In genomic region chr7:39574673-39575349, GRCh38 we compare ENCODE assay signal across 37 cellular contexts.
"Had no signal": no experiment of that assay in that cellular context is flagged by ENCODE, and none has a peak within 500 bp of the region (broad histone marks: within the 10 kb centered on the region; RNA-seq: fewer than 3 reads in every experiment).

No MANE protein-coding gene starts in this region.

- DNase-seq: activated CD4-positive, alpha-beta T cell treated with anti-CD3 and anti-CD28 coated beads for 1 hour; activated CD4-positive, alpha-beta T cell treated with anti-CD3 and anti-CD28 coated beads for 48 hours; activated CD4-positive, alpha-beta T cell treated with anti-CD3 and anti-CD28 coated beads, Interleukin-2, amount 50 U/mL, for 48 hours; activated CD4-positive, CD25-positive, alpha-beta regulatory T cell; activated CD8-positive, alpha-beta memory T cell treated with anti-CD3 and anti-CD28 coated beads for 24 hours; activated CD8-positive, alpha-beta memory T cell treated with anti-CD3 and anti-CD28 coated beads, Interleukin-2, amount 10 ng/mL, durations not matched to agents 7 days and 5 days; activated CD8-positive, alpha-beta memory T cell treated with anti-CD3 and anti-CD28 coated beads, Interleukin-2, amount 50 U/mL, for 48 hours; activated effector memory CD4-positive, alpha-beta T cell treated with anti-CD3 and anti-CD28 coated beads, Interleukin-2, amount 50 U/mL, for 16 hours; activated naive CD4-positive, alpha-beta T cell; activated naive CD4-positive, alpha-beta T cell treated with anti-CD3 and anti-CD28 coated beads, Interleukin-2, amount 50 U/mL, for 16 hours; activated naive CD8-positive, alpha-beta T cell treated with anti-CD3 and anti-CD28 coated beads for 36 hours; activated T-cell treated with anti-CD3 and anti-CD28 coated beads, Interleukin-2, amount 50 U/mL, for 48 hours; amniotic stem cell; aorta; Kasumi-1; KBM-7; MG63; NCI-H1048; NCI-H1105 treated with DMSO at 0.1 percent for 48 hours; NCI-H1436; NCI-H1694; NCI-H1930; NCI-H2081 treated with DMSO at 0.1 percent for 48 hours; NCI-H226; NCI-H446 treated with DMSO at 0.1 percent for 48 hours; NCI-H524; NCI-H69; NCI-H82; RPMI8226; SIG-M5; T-cell; T1000; WERI-Rb-1 had no signal

- H3K27ac ChIP-seq: cardiac muscle cell, WERI-Rb-1 had no signal

- H3K4me3 Mint-ChIP-seq: activated CD8-positive, alpha-beta memory T cell treated with anti-CD3 and anti-CD28 coated beads, Interleukin-2, amount 10 ng/mL, durations not matched to agents 7 days and 5 days; activated naive CD8-positive, alpha-beta T cell treated with anti-CD3 and anti-CD28 coated beads for 36 hours; T-cell had no signal

- H3K27ac Mint-ChIP-seq: activated CD8-positive, alpha-beta memory T cell treated with anti-CD3 and anti-CD28 coated beads, Interleukin-2, amount 10 ng/mL, durations not matched to agents 7 days and 5 days; activated naive CD8-positive, alpha-beta T cell treated with anti-CD3 and anti-CD28 coated beads for 36 hours; T-cell had no signal

- H3K27me3 Mint-ChIP-seq: activated CD8-positive, alpha-beta memory T cell treated with anti-CD3 and anti-CD28 coated beads, Interleukin-2, amount 10 ng/mL, durations not matched to agents 7 days and 5 days; activated naive CD8-positive, alpha-beta T cell treated with anti-CD3 and anti-CD28 coated beads for 36 hours; T-cell had no signal

- H3K27me3 ChIP-seq: cardiac muscle cell, MG63 had no signal

- H3K9me3 Mint-ChIP-seq: activated naive CD8-positive, alpha-beta T cell treated with anti-CD3 and anti-CD28 coated beads for 36 hours; T-cell had no signal

- ATAC-seq: activated CD8-positive, alpha-beta memory T cell treated with anti-CD3 and anti-CD28 coated beads, Interleukin-2, amount 10 ng/mL, durations not matched to agents 7 days and 5 days; Panc1; Right ventricle myocardium inferior; SK-N-SH treated with all-trans-retinoic acid at 6 μM for 48 hours; T-cell had no signal

- H3K9me3 ChIP-seq: MG63 had no signal

- H3K4me3 ChIP-seq: cardiac muscle cell, MG63 had no signal
